In genomic region chr1:193629875-193630274, GRCh38 we compare ENCODE assay signal across 24 cellular contexts.
A peak's percentile ranks its signal among the peaks of the same experiment; 100 is the strongest.
DNase-seq lines count a peak whose midpoint lies in the region; ATAC-seq, FAIRE-seq and TF ChIP-seq lines count a peak whose summit lies in the region.
"Had no signal": no experiment of that assay in that cellular context is flagged by ENCODE, and none has a peak within 500 bp of the region (broad histone marks: within the 10 kb centered on the region; RNA-seq: fewer than 3 reads in every experiment).

No MANE protein-coding gene starts in this region.

- intact Hi-C loops in left lung (cut with DNase I): no loop called here

- 46% methylated on average over 3 of the region's 3 CpGs for WGBS in suprapubic skin

- TF ChIP-seq EP300 in suprapubic skin (IDR thresholded peaks at IDR 0.05): no peak

- no peaks in the 10 kb centered on the region for H4K20me1 ChIP-seq in astrocyte (ENCODE audit: insufficient read depth, low read length)

- TF ChIP-seq CTCF in astrocyte (IDR thresholded peaks at IDR 0.05; ENCODE audit: insufficient read depth, low read depth, low read length) (no peak), retinal pigment epithelial cell (conservative IDR thresholded peaks at IDR 0.05; ENCODE audit: low read depth, low read length) (no peak), suprapubic skin (IDR thresholded peaks at IDR 0.05) (no peak), left lung (IDR thresholded peaks at IDR 0.05) (no peak)

- H3K4me3 ChIP-seq in astrocyte (ENCODE audit: insufficient read depth, low read depth, low read length) (no peak overlapping the region), retinal pigment epithelial cell (ENCODE audit: low read length) (no peak overlapping the region), suprapubic skin (no peak overlapping the region), left lung (no peak overlapping the region)
- H3K4me3 ChIP-seq: cardiac muscle cell, HAP-1, PC-9, SJSA1 had no signal

- H3K36me3 Mint-ChIP-seq in astrocyte (ENCODE audit: low read depth, unreplicated experiment): no peaks in the 10 kb centered on the region
- H3K36me3 Mint-ChIP-seq: immature natural killer cell had no signal

- no peak for TF ChIP-seq POLR2A in suprapubic skin (IDR thresholded peaks at IDR 0.05)

- H3K27ac Mint-ChIP-seq in astrocyte (ENCODE audit: unreplicated experiment): peak overlapping the region; percentile 37
- H3K27ac Mint-ChIP-seq: immature natural killer cell had no signal

- DNase-seq in NCI-H1048 (lab: John Stamatoyannopoulos, UW) (peak; percentile 32), astrocyte (ENCODE audit: low read depth) (peak; percentile 21), iPS-NIHi11 (ENCODE audit: low spot score) (peak; percentile 20), retinal pigment epithelial cell (ENCODE audit: low read depth) (peak; percentile 35), suprapubic skin (ENCODE audit: low spot score in 2 of 2) (no peak), activated T-cell treated with anti-CD3 and anti-CD28 coated beads for 4 hours (no peak), left lung (no peak), epidermal melanocyte (ENCODE audit: insufficient read length, low spot score) (no peak)
- DNase-seq: activated CD4-positive, CD25-positive, alpha-beta regulatory T cell treated with anti-CD3 and anti-CD28 coated beads, Interleukin-2, amount 50 U/mL, for 72 hours; BE2C; immature natural killer cell; IMR-90; mammary epithelial cell; naive thymus-derived CD8-positive, alpha-beta T cell; NCI-H1694; NCI-H82; PC-9; posterior cingulate gyrus; stimulated activated CD4-positive, alpha-beta T cell treated with anti-CD3 and anti-CD28 coated beads, Interleukin-4, amount 100 ng/mL, for 24 hours had no signal

- H3K27me3 ChIP-seq in astrocyte (ENCODE audit: insufficient read depth, low read length): no peaks in the 10 kb centered on the region
- H3K27me3 ChIP-seq in suprapubic skin: no peaks in the 10 kb centered on the region
- H3K27me3 ChIP-seq in left lung: no peaks in the 10 kb centered on the region
- H3K27me3 ChIP-seq: BE2C, cardiac muscle cell, SJSA1 had no signal

- H3K4me1 Mint-ChIP-seq in astrocyte (ENCODE audit: low read depth, unreplicated experiment): peaks cover 18% of the 10 kb centered on the region

- no peaks in the 10 kb centered on the region for H3K79me2 ChIP-seq in astrocyte (ENCODE audit: insufficient read depth, low read length)

- peak overlapping the region; percentile 4 for H3K4me2 ChIP-seq in astrocyte (ENCODE audit: low read length)
- H3K4me2 ChIP-seq: PC-9 had no signal

- no peak overlapping the region for H3K4me3 Mint-ChIP-seq in astrocyte (ENCODE audit: unreplicated experiment)
- H3K4me3 Mint-ChIP-seq: immature natural killer cell; naive thymus-derived CD8-positive, alpha-beta T cell had no signal

- H3K4me1 ChIP-seq in astrocyte (ENCODE audit: insufficient read depth, low read length) (no peaks in the 10 kb centered on the region), suprapubic skin (no peaks in the 10 kb centered on the region), left lung (no peaks in the 10 kb centered on the region)
- H3K4me1 ChIP-seq: BE2C, HAP-1, SJSA1 had no signal

- FAIRE-seq in astrocyte (lab: Jason Lieb, UNC): no peak
- FAIRE-seq: GM19239 had no signal

- no peak for ATAC-seq in left lung
- ATAC-seq: esophagus mucosa; naive thymus-derived CD8-positive, alpha-beta T cell had no signal

- H3K27ac ChIP-seq in astrocyte (ENCODE audit: low read depth, low read length) (no peak overlapping the region), suprapubic skin (no peak overlapping the region), left lung (no peak overlapping the region)
- H3K27ac ChIP-seq: cardiac muscle cell, PC-9, SJSA1 had no signal

- no peak overlapping the region for H3K9ac ChIP-seq in astrocyte (ENCODE audit: low read length)

- no peaks in the 10 kb centered on the region for H3K36me3 ChIP-seq in astrocyte (ENCODE audit: insufficient read depth, low read length)
- no peaks in the 10 kb centered on the region for H3K36me3 ChIP-seq in suprapubic skin
- no peaks in the 10 kb centered on the region for H3K36me3 ChIP-seq in left lung
- H3K36me3 ChIP-seq: BE2C, cardiac muscle cell, HAP-1, SJSA1 had no signal

- no peaks in the 10 kb centered on the region for H3K27me3 Mint-ChIP-seq in astrocyte (ENCODE audit: low read depth, unreplicated experiment)

- no peak overlapping the region for H2AFZ ChIP-seq in astrocyte (ENCODE audit: low read depth, low read length)
- H2AFZ ChIP-seq: PC-9 had no signal

- no peaks in the 10 kb centered on the region for H3K9me3 Mint-ChIP-seq in astrocyte (ENCODE audit: unreplicated experiment)
- H3K9me3 Mint-ChIP-seq: naive thymus-derived CD8-positive, alpha-beta T cell had no signal

- H3K9me3 ChIP-seq in astrocyte (ENCODE audit: insufficient read depth, low read depth, low read length) (no peaks in the 10 kb centered on the region), suprapubic skin (no peaks in the 10 kb centered on the region), left lung (no peaks in the 10 kb centered on the region)
- H3K9me3 ChIP-seq: BE2C, HAP-1, SJSA1 had no signal

Comparison
In these comparisons a context has a peak if more than half of its experiments do, and no peak if none do; other contexts are left out.
1. DNase-seq: peak in NCI-H1048 (single experiment), astrocyte (single experiment), iPS-NIHi11 (single experiment) and retinal pigment epithelial cell (single experiment); none in suprapubic skin (0 of 2), activated T-cell treated with anti-CD3 and anti-CD28 coated beads for 4 hours (single experiment), left lung (0 of 2) and epidermal melanocyte (single experiment).